36 cellular contexts compared by ENCODE assay signal in genomic region chr1:72207059-72207458, GRCh38.
"Had no signal": no experiment of that assay in that cellular context is flagged by ENCODE, and none has a peak within 500 bp of the region (broad histone marks: within the 10 kb centered on the region; RNA-seq: fewer than 3 reads in every experiment).

No MANE protein-coding gene starts in this region.

- H3K9me3 Mint-ChIP-seq: activated CD4-positive, alpha-beta memory T cell treated with anti-CD3 and anti-CD28 coated beads, Interleukin-2, amount 10 ng/mL, durations not matched to agents 7 days and 5 days; activated CD4-positive, alpha-beta T cell treated with anti-CD3 and anti-CD28 coated beads, Interleukin-2, amount 10 ng/mL, durations not matched to agents 7 days and 5 days; activated naive CD8-positive, alpha-beta T cell treated with anti-CD3 and anti-CD28 coated beads for 36 hours; activated T-cell treated with anti-CD3 and anti-CD28 coated beads, Interleukin-2, amount 50 U/mL, for 72 hours; activated T-helper 1 cell treated with anti-CD3 and anti-CD28 coated beads, Interleukin-12 subunit alpha, Interleukin-12 subunit beta, Interleukin-2, Interleukin-4 antibody, amounts not matched to agents 30 ng/mL and 10 ng/mL and 1 ng/mL, durations not matched to agents 14 hours and 24 hours and 36 hours; activated T-helper 17 cell treated with anti-CD3 and anti-CD28 coated beads, Interleukin-2, amount 50 U/mL, for 72 hours; T-helper 1 cell treated with Interleukin-12 subunit alpha and Interleukin-12 subunit beta and Interleukin-4 antibody, amounts not matched to agents 30 μg/mL and 1 μg/mL, for 36 hours; T-helper 2 cell treated with Interferon-gamma antibody and Interleukin-4, amounts not matched to agents 5 μg/mL and 100 μg/mL, for 36 hours had no signal

- H3K27ac Mint-ChIP-seq: activated CD4-positive, alpha-beta memory T cell treated with anti-CD3 and anti-CD28 coated beads, Interleukin-2, amount 10 ng/mL, durations not matched to agents 7 days and 5 days; activated CD4-positive, alpha-beta T cell treated with anti-CD3 and anti-CD28 coated beads for 36 hours; activated CD4-positive, alpha-beta T cell treated with anti-CD3 and anti-CD28 coated beads, Interleukin-2, amount 10 ng/mL, durations not matched to agents 7 days and 5 days; activated CD8-positive, alpha-beta memory T cell treated with anti-CD3 and anti-CD28 coated beads, Interleukin-2, amount 10 ng/mL, durations not matched to agents 7 days and 5 days; activated CD8-positive, alpha-beta T cell treated with anti-CD3 and anti-CD28 coated beads, Interleukin-2, amount 10 ng/mL, durations not matched to agents 7 days and 5 days; activated naive CD4-positive, alpha-beta T cell treated with anti-CD3 and anti-CD28 coated beads for 36 hours; activated naive CD4-positive, alpha-beta T cell treated with anti-CD3 and anti-CD28 coated beads, Interleukin-2, amount 50 U/mL, for 72 hours; activated naive CD8-positive, alpha-beta T cell treated with anti-CD3 and anti-CD28 coated beads for 36 hours; activated T-cell treated with anti-CD3 and anti-CD28 coated beads, Interleukin-2, amount 50 U/mL, for 72 hours; activated T-helper 1 cell treated with anti-CD3 and anti-CD28 coated beads, Interleukin-12 subunit alpha, Interleukin-12 subunit beta, Interleukin-2, Interleukin-4 antibody, amounts not matched to agents 30 ng/mL and 10 ng/mL and 1 ng/mL, durations not matched to agents 14 hours and 24 hours and 36 hours; activated T-helper 17 cell treated with anti-CD3 and anti-CD28 coated beads, Interleukin-2, amount 50 U/mL, for 72 hours; T-helper 1 cell treated with Interleukin-12 subunit alpha and Interleukin-12 subunit beta and Interleukin-4 antibody, amounts not matched to agents 30 μg/mL and 1 μg/mL, for 36 hours; T-helper 2 cell treated with Interferon-gamma antibody and Interleukin-4, amounts not matched to agents 5 μg/mL and 100 μg/mL, for 36 hours had no signal

- H3K4me1 Mint-ChIP-seq: activated CD4-positive, alpha-beta memory T cell treated with anti-CD3 and anti-CD28 coated beads, Interleukin-2, amount 10 ng/mL, durations not matched to agents 7 days and 5 days; activated CD4-positive, alpha-beta T cell treated with anti-CD3 and anti-CD28 coated beads for 36 hours; activated CD4-positive, alpha-beta T cell treated with anti-CD3 and anti-CD28 coated beads, Interleukin-2, amount 10 ng/mL, durations not matched to agents 7 days and 5 days; activated CD8-positive, alpha-beta memory T cell treated with anti-CD3 and anti-CD28 coated beads, Interleukin-2, amount 10 ng/mL, durations not matched to agents 7 days and 5 days; activated naive CD8-positive, alpha-beta T cell treated with anti-CD3 and anti-CD28 coated beads for 36 hours; activated T-helper 17 cell treated with anti-CD3 and anti-CD28 coated beads, Interleukin-2, amount 50 U/mL, for 72 hours had no signal

- H3K36me3 Mint-ChIP-seq: activated CD8-positive, alpha-beta memory T cell treated with anti-CD3 and anti-CD28 coated beads, Interleukin-2, amount 10 ng/mL, durations not matched to agents 7 days and 5 days; activated naive CD4-positive, alpha-beta T cell treated with anti-CD3 and anti-CD28 coated beads, Interleukin-2, amount 50 U/mL, for 72 hours; activated naive CD8-positive, alpha-beta T cell treated with anti-CD3 and anti-CD28 coated beads for 36 hours had no signal

- H3K27me3 ChIP-seq: adrenal gland, body of pancreas, brain microvascular endothelial cell, breast epithelium had no signal

- FAIRE-seq: astrocyte, TTC549 had no signal

- ATAC-seq: activated CD4-positive, alpha-beta T cell treated with anti-CD3 and anti-CD28 coated beads for 36 hours; activated CD4-positive, CD25-positive, alpha-beta regulatory T cell treated with anti-CD3 and anti-CD28 coated beads, Interleukin-2, amount 50 U/mL, for 24 hours; activated CD8-positive, alpha-beta memory T cell treated with anti-CD3 and anti-CD28 coated beads, Interleukin-2, amount 10 ng/mL, durations not matched to agents 7 days and 5 days; activated CD8-positive, alpha-beta T cell treated with anti-CD3 and anti-CD28 coated beads, Interleukin-2, amount 10 ng/mL, durations not matched to agents 7 days and 5 days; activated naive CD4-positive, alpha-beta T cell treated with anti-CD3 and anti-CD28 coated beads, Interleukin-2, amount 50 U/mL, for 72 hours; activated T-cell treated with anti-CD3 and anti-CD28 coated beads, Interleukin-2, amount 50 U/mL, for 4 hours; activated T-cell treated with anti-CD3 and anti-CD28 coated beads, Interleukin-2, amount 50 U/mL, for 72 hours; activated T-helper 17 cell treated with anti-CD3 and anti-CD28 coated beads, Interleukin-2, amount 50 U/mL, for 72 hours; body of pancreas had no signal

- H3K27me3 Mint-ChIP-seq: activated CD4-positive, alpha-beta memory T cell treated with anti-CD3 and anti-CD28 coated beads, Interleukin-2, amount 10 ng/mL, durations not matched to agents 7 days and 5 days; activated CD4-positive, alpha-beta T cell treated with anti-CD3 and anti-CD28 coated beads for 36 hours; activated CD4-positive, alpha-beta T cell treated with anti-CD3 and anti-CD28 coated beads, Interleukin-2, amount 10 ng/mL, durations not matched to agents 7 days and 5 days; activated CD8-positive, alpha-beta memory T cell treated with anti-CD3 and anti-CD28 coated beads, Interleukin-2, amount 10 ng/mL, durations not matched to agents 7 days and 5 days; activated naive CD8-positive, alpha-beta T cell treated with anti-CD3 and anti-CD28 coated beads for 36 hours; activated T-helper 17 cell treated with anti-CD3 and anti-CD28 coated beads, Interleukin-2, amount 50 U/mL, for 72 hours had no signal

- DNase-seq: activated CD4-positive, alpha-beta memory T cell treated with anti-CD3 and anti-CD28 coated beads, Interleukin-2, amount 10 ng/mL, durations not matched to agents 7 days and 5 days; activated CD4-positive, alpha-beta T cell treated with anti-CD3 and anti-CD28 coated beads for 1 hour; activated CD4-positive, alpha-beta T cell treated with anti-CD3 and anti-CD28 coated beads for 36 hours; activated CD4-positive, alpha-beta T cell treated with anti-CD3 and anti-CD28 coated beads for 48 hours; activated CD4-positive, alpha-beta T cell treated with anti-CD3 and anti-CD28 coated beads, Interleukin-2, amount 10 ng/mL, durations not matched to agents 7 days and 5 days; activated CD4-positive, alpha-beta T cell treated with anti-CD3 and anti-CD28 coated beads, Interleukin-2, amount 50 U/mL, for 48 hours; activated CD4-positive, CD25-positive, alpha-beta regulatory T cell; activated CD8-positive, alpha-beta memory T cell treated with anti-CD3 and anti-CD28 coated beads for 24 hours; activated CD8-positive, alpha-beta memory T cell treated with anti-CD3 and anti-CD28 coated beads, Interleukin-2, amount 10 ng/mL, durations not matched to agents 7 days and 5 days; activated CD8-positive, alpha-beta memory T cell treated with anti-CD3 and anti-CD28 coated beads, Interleukin-2, amount 50 U/mL, for 48 hours; activated CD8-positive, alpha-beta T cell treated with anti-CD3 and anti-CD28 coated beads, Interleukin-2, amount 10 ng/mL, durations not matched to agents 7 days and 5 days; activated effector memory CD4-positive, alpha-beta T cell treated with anti-CD3 and anti-CD28 coated beads, Interleukin-2, amount 50 U/mL, for 16 hours; activated gamma-delta T cell treated with Interleukin-2 at 50 U/mL for 16 hours; activated naive CD4-positive, alpha-beta T cell; activated naive CD4-positive, alpha-beta T cell treated with anti-CD3 and anti-CD28 coated beads for 36 hours; activated naive CD4-positive, alpha-beta T cell treated with anti-CD3 and anti-CD28 coated beads, Interleukin-2, amount 50 U/mL, for 16 hours; activated naive CD8-positive, alpha-beta T cell treated with anti-CD3 and anti-CD28 coated beads for 36 hours; activated T-cell treated with anti-CD3 and anti-CD28 coated beads, Interleukin-2, amount 50 U/mL, for 4 hours; activated T-cell treated with anti-CD3 and anti-CD28 coated beads, Interleukin-2, amount 50 U/mL, for 72 hours; adrenal gland; amniotic stem cell; aorta; body of pancreas; brain microvascular endothelial cell; central memory CD4-positive, alpha-beta T cell; T-helper 2 cell; T-helper 9 cell had no signal

- H3K36me3 ChIP-seq: adrenal gland, brain microvascular endothelial cell, breast epithelium had no signal

- H3K4me3 ChIP-seq: adrenal gland, body of pancreas, breast epithelium had no signal

- H3K4me3 Mint-ChIP-seq: activated CD4-positive, alpha-beta memory T cell treated with anti-CD3 and anti-CD28 coated beads, Interleukin-2, amount 10 ng/mL, durations not matched to agents 7 days and 5 days; activated CD4-positive, alpha-beta T cell treated with anti-CD3 and anti-CD28 coated beads for 36 hours; activated CD4-positive, alpha-beta T cell treated with anti-CD3 and anti-CD28 coated beads, Interleukin-2, amount 10 ng/mL, durations not matched to agents 7 days and 5 days; activated CD8-positive, alpha-beta memory T cell treated with anti-CD3 and anti-CD28 coated beads, Interleukin-2, amount 10 ng/mL, durations not matched to agents 7 days and 5 days; activated CD8-positive, alpha-beta T cell treated with anti-CD3 and anti-CD28 coated beads, Interleukin-2, amount 10 ng/mL, durations not matched to agents 7 days and 5 days; activated naive CD4-positive, alpha-beta T cell treated with anti-CD3 and anti-CD28 coated beads for 36 hours; activated naive CD8-positive, alpha-beta T cell treated with anti-CD3 and anti-CD28 coated beads for 36 hours; activated T-cell treated with anti-CD3 and anti-CD28 coated beads, Interleukin-2, amount 50 U/mL, for 4 hours; activated T-cell treated with anti-CD3 and anti-CD28 coated beads, Interleukin-2, amount 50 U/mL, for 72 hours; activated T-helper 1 cell treated with anti-CD3 and anti-CD28 coated beads, Interleukin-12 subunit alpha, Interleukin-12 subunit beta, Interleukin-2, Interleukin-4 antibody, amounts not matched to agents 30 ng/mL and 10 ng/mL and 1 ng/mL, durations not matched to agents 14 hours and 24 hours and 36 hours; activated T-helper 17 cell treated with anti-CD3 and anti-CD28 coated beads, Interleukin-2, amount 50 U/mL, for 72 hours; T-helper 1 cell treated with Interleukin-12 subunit alpha and Interleukin-12 subunit beta and Interleukin-4 antibody, amounts not matched to agents 30 μg/mL and 1 μg/mL, for 36 hours; T-helper 2 cell treated with Interferon-gamma antibody and Interleukin-4, amounts not matched to agents 5 μg/mL and 100 μg/mL, for 36 hours had no signal

- H3K9me3 ChIP-seq: adrenal gland, body of pancreas, breast epithelium had no signal
